ENCODE assay signal across 21 cellular contexts in the genomic region with DNA sequence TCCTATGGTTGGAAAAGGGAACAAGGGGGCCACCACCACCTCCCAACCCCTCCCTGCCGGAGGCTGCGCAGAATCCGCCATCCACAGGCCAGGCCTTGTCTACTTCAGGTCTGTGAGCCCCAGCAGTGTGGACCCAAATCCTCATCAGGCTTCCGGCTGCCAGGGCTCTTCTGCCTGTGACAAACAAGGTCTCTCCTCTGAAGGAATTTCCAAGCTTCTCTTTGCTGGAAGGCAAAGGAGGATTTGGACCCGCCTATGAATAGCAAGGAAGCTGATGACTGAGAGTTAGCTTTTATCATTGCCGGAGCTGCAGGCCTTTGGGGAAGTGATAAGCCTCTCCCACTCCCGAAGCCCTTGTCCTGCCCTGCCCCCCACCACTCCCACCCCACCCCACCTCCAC.
"Had no signal": no experiment of that assay in that cellular context is flagged by ENCODE, and none has a peak within 500 bp of the region (broad histone marks: within the 10 kb centered on the region; RNA-seq: fewer than 3 reads in every experiment).

No MANE protein-coding gene starts in this region.

- H3K4me3 Mint-ChIP-seq: naive thymus-derived CD8-positive, alpha-beta T cell; stimulated activated effector memory CD8-positive, alpha-beta T cell treated with anti-CD3 and anti-CD28 coated beads, Interleukin-12 subunit alpha, Interleukin-12 subunit beta, amount 100 ng/mL, for 72 hours; type B pancreatic cell had no signal

- H3K9me3 Mint-ChIP-seq: stimulated activated effector memory CD8-positive, alpha-beta T cell treated with anti-CD3 and anti-CD28 coated beads, Interleukin-12 subunit alpha, Interleukin-12 subunit beta, amount 100 ng/mL, for 72 hours; type B pancreatic cell had no signal

- H3K9me3 ChIP-seq: esophagus muscularis mucosa, gastrocnemius medialis, mucosa of descending colon, ovary, right atrium auricular region, suprapubic skin, thyroid gland, uterus had no signal

- H3K27ac Mint-ChIP-seq: naive thymus-derived CD8-positive, alpha-beta T cell; stimulated activated effector memory CD8-positive, alpha-beta T cell treated with anti-CD3 and anti-CD28 coated beads, Interleukin-12 subunit alpha, Interleukin-12 subunit beta, amount 100 ng/mL, for 72 hours; type B pancreatic cell had no signal

- H3K36me3 Mint-ChIP-seq: stimulated activated effector memory CD8-positive, alpha-beta T cell treated with anti-CD3 and anti-CD28 coated beads, Interleukin-12 subunit alpha, Interleukin-12 subunit beta, amount 100 ng/mL, for 72 hours; type B pancreatic cell had no signal

- H3K27me3 Mint-ChIP-seq: type B pancreatic cell had no signal

- ATAC-seq: gastrocnemius medialis; mucosa of descending colon; naive thymus-derived CD8-positive, alpha-beta T cell; stimulated activated effector memory CD8-positive, alpha-beta T cell treated with anti-CD3 and anti-CD28 coated beads, Interleukin-12 subunit alpha, Interleukin-12 subunit beta, amount 100 ng/mL, for 72 hours; stimulated activated naive CD8-positive, alpha-beta T cell treated with anti-CD3 and anti-CD28 coated beads, Interleukin-15, Interleukin-2, amounts not matched to agents 100 U/mL and 50 U/mL, for 24 hours had no signal

- H3K36me3 ChIP-seq: esophagus muscularis mucosa, gastrocnemius medialis, ovary, right atrium auricular region, suprapubic skin, thyroid gland, uterus had no signal

- H3K27me3 ChIP-seq: esophagus muscularis mucosa, gastrocnemius medialis, ovary, right atrium auricular region, suprapubic skin, thyroid gland, uterus had no signal

- H3K27ac ChIP-seq: dorsolateral prefrontal cortex, esophagus muscularis mucosa, gastrocnemius medialis, ovary, right atrium auricular region, suprapubic skin, thyroid gland, uterus had no signal

- H3K4me3 ChIP-seq: dorsolateral prefrontal cortex, esophagus muscularis mucosa, gastrocnemius medialis, mucosa of descending colon, ovary, right atrium auricular region, suprapubic skin, thyroid gland, uterus had no signal

- DNase-seq: cortex of kidney; dorsolateral prefrontal cortex; effector CD8-positive, alpha-beta T cell; gastrocnemius medialis; kidney glomerular epithelial cell; mucosa of descending colon; naive thymus-derived CD8-positive, alpha-beta T cell; nucleus accumbens; ovary; small intestine; stimulated activated CD4-positive, alpha-beta T cell treated with anti-CD3 and anti-CD28 coated beads, Interleukin-4, amount 100 ng/mL, for 1 hour; stimulated activated CD8-positive, alpha-beta memory T cell treated with anti-CD3 and anti-CD28 coated beads, Interleukin-4, amount 100 ng/mL, for 48 hours; stimulated activated naive CD8-positive, alpha-beta T cell treated with anti-CD3 and anti-CD28 coated beads, Interleukin-15, Interleukin-2, amounts not matched to agents 100 U/mL and 50 U/mL, for 24 hours; thyroid gland; uterus had no signal

- H3K4me1 ChIP-seq: gastrocnemius medialis, thyroid gland, uterus had no signal

- H3K4me1 Mint-ChIP-seq: naive thymus-derived CD8-positive, alpha-beta T cell; stimulated activated effector memory CD8-positive, alpha-beta T cell treated with anti-CD3 and anti-CD28 coated beads, Interleukin-12 subunit alpha, Interleukin-12 subunit beta, amount 100 ng/mL, for 72 hours had no signal

- FAIRE-seq: endometrium, small intestine had no signal
